ENCODE assay signal across 19 cellular contexts in genomic region chr15:74506515-74506840, GRCh38.
"Had no signal": no experiment of that assay in that cellular context is flagged by ENCODE, and none has a peak within 500 bp of the region (broad histone marks: within the 10 kb centered on the region; RNA-seq: fewer than 3 reads in every experiment).

No MANE protein-coding gene starts in this region.

- ATAC-seq: Right ventricle myocardium inferior had no signal

- H3K4me1 ChIP-seq: Peyer's patch, SJCRH30 had no signal

- H3K9me3 ChIP-seq: MG63, Peyer's patch, SJCRH30 had no signal

- H3K4me3 ChIP-seq: MG63, PC-9, Peyer's patch, SJCRH30 had no signal

- H2AFZ ChIP-seq: PC-9 had no signal

- H3K27me3 ChIP-seq: MG63, Peyer's patch, SJCRH30 had no signal

- H3K36me3 ChIP-seq: MG63, Peyer's patch had no signal

- H3K4me2 ChIP-seq: PC-9 had no signal

- H3K27ac ChIP-seq: HL-60, PC-9, Peyer's patch, SJCRH30 had no signal

- DNase-seq: Karpas-422; KG1; NCI-H1436; NCI-H187; NCI-H2029; NCI-H2081 treated with DMSO at 0.1 percent for 48 hours; NCI-H2171; NCI-H446 treated with DMSO at 0.1 percent for 48 hours; NCI-H510A treated with DMSO at 0.1 percent for 48 hours; NCI-H526; NCI-H82; NK-92 treated with Interleukin-12 subunit alpha and Interleukin-12 subunit beta, amount 100 ng/mL, for 24 hours; PC-9; SHP77 treated with DMSO at 0.1 percent for 48 hours; SJCRH30 had no signal
